ENCODE assay signal across 19 cellular contexts in the genomic region with DNA sequence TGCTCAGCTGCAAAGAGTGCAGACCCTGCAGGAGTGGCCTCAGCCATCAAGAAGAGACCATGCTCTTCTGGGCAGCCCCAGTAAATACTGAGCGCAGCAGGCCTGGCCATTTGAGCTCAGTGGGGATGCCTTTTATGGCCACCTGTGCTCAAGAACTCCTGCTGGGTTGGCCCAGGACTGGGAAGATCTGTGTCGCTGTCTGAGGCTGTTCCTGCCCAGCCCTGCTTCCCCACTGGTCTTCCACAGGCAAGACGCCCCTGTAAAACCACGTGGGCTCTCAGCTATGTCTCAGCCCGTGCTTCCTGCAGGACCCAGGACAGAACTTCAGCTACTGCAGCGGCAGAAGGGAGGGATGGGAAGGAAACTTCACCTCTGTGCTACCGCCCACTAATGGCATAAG. TPM values are rescaled to one million over a fixed set of nuclear protein-coding genes. Genes with fewer than 3 reads are reported as not detected.
DNase-seq lines count a peak whose midpoint lies in the region; TF ChIP-seq lines count a peak whose summit lies in the region.
"Had no signal": no experiment of that assay in that cellular context is flagged by ENCODE, and none has a peak within 500 bp of the region (broad histone marks: within the 10 kb centered on the region; RNA-seq: fewer than 3 reads in every experiment).

No MANE protein-coding gene starts in this region.

- peaks cover 13% of the 10 kb centered on the region in 2 experiments for H3K4me1 Mint-ChIP-seq in H9
- peaks cover 34% of the 10 kb centered on the region for H3K4me1 Mint-ChIP-seq in dendritic cell treated with granulocyte-macrophage colony-stimulating factor and Interleukin-4, amounts not matched to agents 40 ng/mL and 50 ng/mL, for 4 days (ENCODE audit: low read depth)

- H2BK5ac ChIP-seq in H9 (ENCODE audit: insufficient read length, low read length): no peak overlapping the region

- no peak overlapping the region for H2BK120ac ChIP-seq in H9 (ENCODE audit: low read depth, low read length, poor library complexity, severe bottlenecking)

- no peak overlapping the region for H2BK15ac ChIP-seq in H9 (ENCODE audit: low read depth, low read length)

- no peaks in the 10 kb centered on the region for H3K4me1 ChIP-seq in H9 (ENCODE audit: insufficient read depth, low read length)

- no peak overlapping the region for H3T11ph ChIP-seq in H9 (ENCODE audit: low read length)

- no peak overlapping the region; a peak in 1 of 5 replicates for H3K4me3 Mint-ChIP-seq in H9
- H3K4me3 Mint-ChIP-seq in dendritic cell treated with granulocyte-macrophage colony-stimulating factor and Interleukin-4, amounts not matched to agents 40 ng/mL and 50 ng/mL, for 4 days: no peak overlapping the region
- H3K4me3 Mint-ChIP-seq: activated naive CD8-positive, alpha-beta T cell treated with anti-CD3 and anti-CD28 coated beads, Interleukin-2, amount 50 U/mL, for 24 hours; T-helper 1 cell treated with Interleukin-12 subunit alpha and Interleukin-12 subunit beta and Interleukin-4 antibody, amounts not matched to agents 30 μg/mL and 1 μg/mL, for 36 hours had no signal

- no peak overlapping the region for H3K27ac Mint-ChIP-seq in H9
- peak overlapping the region; percentile 78 for H3K27ac Mint-ChIP-seq in dendritic cell treated with granulocyte-macrophage colony-stimulating factor and Interleukin-4, amounts not matched to agents 40 ng/mL and 50 ng/mL, for 4 days
- H3K27ac Mint-ChIP-seq: activated naive CD8-positive, alpha-beta T cell treated with anti-CD3 and anti-CD28 coated beads, Interleukin-2, amount 50 U/mL, for 24 hours had no signal

- H2AK5ac ChIP-seq in H9 (ENCODE audit: insufficient read length, low read length): no peak overlapping the region

- peaks cover 12 to 14% of the 10 kb centered on the region in 2 experiments for H3K9me3 Mint-ChIP-seq in H9
- H3K9me3 Mint-ChIP-seq in dendritic cell treated with granulocyte-macrophage colony-stimulating factor and Interleukin-4, amounts not matched to agents 40 ng/mL and 50 ng/mL, for 4 days: no peaks in the 10 kb centered on the region

- no peaks in the 10 kb centered on the region for H3K9me3 ChIP-seq in H9 (ENCODE audit: control insufficient read depth, low read depth, low read length)
- H3K9me3 ChIP-seq: left lung had no signal

- H2AFZ ChIP-seq in H9 (ENCODE audit: low read length): no peak overlapping the region

- no CpG with 5 or more reads among the region's 7 CpGs for WGBS in H9 (ENCODE audit: extremely low coverage, insufficient read length, low lambda C conversion rate)

- H3K27me3 ChIP-seq in H9 (ENCODE audit: insufficient read depth, low read length): no peaks in the 10 kb centered on the region
- H3K27me3 ChIP-seq: left lung had no signal

- H3K36me3 Mint-ChIP-seq in H9 (ENCODE audit: insufficient read depth in 1 of 3, low read depth in 3 of 3): peaks cover 2 to 3% (median 3%) of the 10 kb centered on the region in 3 experiments; a peak in 5 of 7 replicates
- no peaks in the 10 kb centered on the region for H3K36me3 Mint-ChIP-seq in dendritic cell treated with granulocyte-macrophage colony-stimulating factor and Interleukin-4, amounts not matched to agents 40 ng/mL and 50 ng/mL, for 4 days (ENCODE audit: low read depth)

- peaks cover 19% of the 10 kb centered on the region for H3K27me3 Mint-ChIP-seq in H9 (ENCODE audit: low read depth)
- peaks cover 3% of the 10 kb centered on the region for H3K27me3 Mint-ChIP-seq in dendritic cell treated with granulocyte-macrophage colony-stimulating factor and Interleukin-4, amounts not matched to agents 40 ng/mL and 50 ng/mL, for 4 days
- H3K27me3 Mint-ChIP-seq: activated naive CD8-positive, alpha-beta T cell treated with anti-CD3 and anti-CD28 coated beads, Interleukin-2, amount 50 U/mL, for 24 hours had no signal

- no peaks in the 10 kb centered on the region for H4K20me1 ChIP-seq in H9 (ENCODE audit: control insufficient read depth, insufficient read depth, insufficient read length)

- H4K5ac ChIP-seq in H9 (ENCODE audit: insufficient read length, low read depth, low read length): no peak overlapping the region

- H3K4me2 ChIP-seq in H9 (ENCODE audit: insufficient read depth, insufficient read length, low read length): no peak overlapping the region

- H3K9ac ChIP-seq in H9 (ENCODE audit: extremely low read depth, insufficient read length, low read length): no peak overlapping the region

- no peak overlapping the region for H3K23ac ChIP-seq in H9 (ENCODE audit: insufficient read length, low read depth, low read length)

- H4K91ac ChIP-seq in H9 (ENCODE audit: insufficient read length, low read depth, low read length): no peak overlapping the region

- H3K18ac ChIP-seq in H9 (ENCODE audit: insufficient read length, low read depth, low read length): no peak overlapping the region

- DNase-seq in H9: peak; percentile 50
- peak; percentile 16 for DNase-seq in NCI-H2227 treated with DMSO at 0.1 percent for 48 hours (lab: John Stamatoyannopoulos, UW)
- DNase-seq in smooth muscle cell of the brain vasculature (ENCODE audit: low read depth, low spot score): peak; percentile 58
- no peak for DNase-seq in NAMALWA (ENCODE audit: low spot score)
- no peak for DNase-seq in Kasumi-1 (lab: John Stamatoyannopoulos, UW)
- no peak for DNase-seq in NCI-H1694 (lab: John Stamatoyannopoulos, UW)
- DNase-seq: activated CD4-positive, CD25-positive, alpha-beta regulatory T cell; activated CD8-positive, alpha-beta memory T cell treated with anti-CD3 and anti-CD28 coated beads for 24 hours; activated naive CD8-positive, alpha-beta T cell treated with anti-CD3 and anti-CD28 coated beads, Interleukin-2, amount 50 U/mL, for 24 hours; AML-193; Calu3; central memory CD4-positive, alpha-beta T cell; left lung; NCI-H1436; NCI-H524; OCI-M1; SHP77 treated with DMSO at 0.1 percent for 48 hours had no signal

- no peak for TF ChIP-seq CTCF in H9 (conservative IDR thresholded peaks at IDR 0.05)

- no peak overlapping the region for H4K8ac ChIP-seq in H9 (replicated peaks; ENCODE audit: insufficient read length, low read depth, low read length)

- H3K56ac ChIP-seq in H9 (ENCODE audit: insufficient read length, low read depth, low read length): no peak overlapping the region

- H3K4ac ChIP-seq in H9 (ENCODE audit: low read depth, low read length): no peak overlapping the region

- no peak overlapping the region for H3K27ac ChIP-seq in H9 (ENCODE audit: insufficient read length, low read depth, low read length)
- H3K27ac ChIP-seq: left lung had no signal

- intact Hi-C loops in dendritic cell treated with granulocyte-macrophage colony-stimulating factor and Interleukin-4, amounts not matched to agents 40 ng/mL and 50 ng/mL, for 4 days (cut with micrococcal nuclease): no loop called here

- no peaks in the 10 kb centered on the region for H3K79me1 ChIP-seq in H9 (ENCODE audit: insufficient read depth, low read depth, low read length, poor library complexity, severe bottlenecking)

- H2BK20ac ChIP-seq in H9 (ENCODE audit: low read depth, low read length, poor library complexity, severe bottlenecking): no peak overlapping the region

- H3K23me2 ChIP-seq in H9 (ENCODE audit: insufficient read length, low read depth, low read length, poor library complexity, severe bottlenecking): no peaks in the 10 kb centered on the region

- H3K14ac ChIP-seq in H9 (ENCODE audit: insufficient read depth, low read length): no peak overlapping the region

- no peak overlapping the region for H2BK12ac ChIP-seq in H9 (ENCODE audit: insufficient read length, low read depth, low read length)

- no peaks in the 10 kb centered on the region for H3K79me2 ChIP-seq in H9 (ENCODE audit: insufficient read depth, low read length)

RNA-seq across cellular contexts. Expression of a gene that starts 10.5 kb away (rescaled TPM):
- 79.7 and 80.4 TPM in 2 replicates for total RNA-seq in H9 (2021)

Comparison
In these comparisons a context has a peak if more than half of its experiments do, and no peak if none do; other contexts are left out.
1. DNase-seq: peak in H9 (single experiment), NCI-H2227 treated with DMSO at 0.1 percent for 48 hours (single experiment) and smooth muscle cell of the brain vasculature (single experiment); none in NAMALWA (single experiment), Kasumi-1 (0 of 2) and NCI-H1694 (single experiment).